In the genomic region with DNA sequence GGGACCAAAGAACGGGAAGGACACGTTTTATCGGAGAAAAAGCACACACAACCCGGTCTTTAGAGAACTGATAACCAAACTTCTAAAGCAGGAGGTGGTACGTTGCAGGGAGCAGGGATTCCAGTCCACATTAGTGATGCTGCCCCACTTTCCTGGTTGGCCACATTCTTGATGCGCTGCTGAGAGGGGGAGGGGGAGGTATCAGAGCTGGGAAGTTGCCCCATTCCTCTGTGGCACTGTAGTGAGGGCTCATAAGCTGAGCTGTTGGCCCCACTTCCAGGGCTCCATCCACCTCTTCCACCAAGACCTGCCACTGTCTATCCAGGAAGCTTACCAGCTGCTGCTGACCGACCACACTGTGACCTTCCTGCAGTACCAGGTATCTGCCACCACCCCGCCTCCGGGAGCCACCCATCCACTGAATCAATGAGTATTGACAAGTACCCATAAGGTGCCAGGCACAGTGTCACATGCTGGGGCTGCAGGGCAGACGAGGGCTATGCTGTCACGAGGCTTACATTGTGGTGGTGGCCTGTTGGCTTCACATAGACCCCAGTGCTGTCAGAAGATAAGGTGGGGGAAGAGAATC, we compare ENCODE assay signal across 1 cellular context.
TF ChIP-seq lines count a peak whose summit lies in the region.

No MANE protein-coding gene starts in this region.

TF ChIP-seq in HEK293, 187 proteins besides CTCF, POLR2A, EP300 and RAD21 (continued from another document):
- TF ChIP-seq, protein P1, sequence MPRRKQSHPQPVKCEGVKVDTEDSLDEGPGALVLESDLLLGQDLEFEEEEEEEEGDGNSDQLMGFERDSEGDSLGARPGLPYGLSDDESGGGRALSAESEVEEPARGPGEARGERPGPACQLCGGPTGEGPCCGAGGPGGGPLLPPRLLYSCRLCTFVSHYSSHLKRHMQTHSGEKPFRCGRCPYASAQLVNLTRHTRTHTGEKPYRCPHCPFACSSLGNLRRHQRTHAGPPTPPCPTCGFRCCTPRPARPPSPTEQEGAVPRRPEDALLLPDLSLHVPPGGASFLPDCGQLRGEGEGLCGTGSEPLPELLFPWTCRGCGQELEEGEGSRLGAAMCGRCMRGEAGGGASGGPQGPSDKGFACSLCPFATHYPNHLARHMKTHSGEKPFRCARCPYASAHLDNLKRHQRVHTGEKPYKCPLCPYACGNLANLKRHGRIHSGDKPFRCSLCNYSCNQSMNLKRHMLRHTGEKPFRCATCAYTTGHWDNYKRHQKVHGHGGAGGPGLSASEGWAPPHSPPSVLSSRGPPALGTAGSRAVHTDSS (tag by site-specific recombination; IDR thresholded peaks at IDR 0.05) = no peak
- TF ChIP-seq, protein P2, sequence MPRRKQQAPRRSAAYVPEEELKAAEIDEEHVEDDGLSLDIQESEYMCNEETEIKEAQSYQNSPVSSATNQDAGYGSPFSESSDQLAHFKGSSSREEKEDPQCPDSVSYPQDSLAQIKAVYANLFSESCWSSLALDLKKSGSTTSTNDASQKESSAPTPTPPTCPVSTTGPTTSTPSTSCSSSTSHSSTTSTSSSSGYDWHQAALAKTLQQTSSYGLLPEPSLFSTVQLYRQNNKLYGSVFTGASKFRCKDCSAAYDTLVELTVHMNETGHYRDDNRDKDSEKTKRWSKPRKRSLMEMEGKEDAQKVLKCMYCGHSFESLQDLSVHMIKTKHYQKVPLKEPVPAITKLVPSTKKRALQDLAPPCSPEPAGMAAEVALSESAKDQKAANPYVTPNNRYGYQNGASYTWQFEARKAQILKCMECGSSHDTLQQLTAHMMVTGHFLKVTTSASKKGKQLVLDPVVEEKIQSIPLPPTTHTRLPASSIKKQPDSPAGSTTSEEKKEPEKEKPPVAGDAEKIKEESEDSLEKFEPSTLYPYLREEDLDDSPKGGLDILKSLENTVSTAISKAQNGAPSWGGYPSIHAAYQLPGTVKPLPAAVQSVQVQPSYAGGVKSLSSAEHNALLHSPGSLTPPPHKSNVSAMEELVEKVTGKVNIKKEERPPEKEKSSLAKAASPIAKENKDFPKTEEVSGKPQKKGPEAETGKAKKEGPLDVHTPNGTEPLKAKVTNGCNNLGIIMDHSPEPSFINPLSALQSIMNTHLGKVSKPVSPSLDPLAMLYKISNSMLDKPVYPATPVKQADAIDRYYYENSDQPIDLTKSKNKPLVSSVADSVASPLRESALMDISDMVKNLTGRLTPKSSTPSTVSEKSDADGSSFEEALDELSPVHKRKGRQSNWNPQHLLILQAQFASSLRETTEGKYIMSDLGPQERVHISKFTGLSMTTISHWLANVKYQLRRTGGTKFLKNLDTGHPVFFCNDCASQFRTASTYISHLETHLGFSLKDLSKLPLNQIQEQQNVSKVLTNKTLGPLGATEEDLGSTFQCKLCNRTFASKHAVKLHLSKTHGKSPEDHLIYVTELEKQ (tag by site-specific recombination; IDR thresholded peaks at IDR 0.05; ENCODE audit: borderline replicate concordance) = no peak
- no peak for TF ChIP-seq ZNF660 (tag by site-specific recombination; IDR thresholded peaks at IDR 0.05)
- 0 out of 2 replicates have a peak, but pooled peaks have one; percentile 3 for TF ChIP-seq ZNF600 (tag by site-specific recombination; IDR thresholded peaks at IDR 0.05)
- no peak for TF ChIP-seq ZNF548 (tag by site-specific recombination; IDR thresholded peaks at IDR 0.05)
- no peak for TF ChIP-seq ZNF510 (tag by site-specific recombination; IDR thresholded peaks at IDR 0.05; ENCODE audit: insufficient replicate concordance)
- no peak for TF ChIP-seq ZNF174 (tag by site-specific recombination; IDR thresholded peaks at IDR 0.05)
- TF ChIP-seq ZNF239 (tag by site-specific recombination; IDR thresholded peaks at IDR 0.05) = no peak
- TF ChIP-seq ZNF341 (tag by site-specific recombination; IDR thresholded peaks at IDR 0.05; ENCODE audit: low read depth) = peak; percentile 26; the same call in 1 of the 2 replicates
